7 cellular contexts compared by ENCODE assay signal in genomic region chr1:34983700-34984355, GRCh38. TPM values are rescaled to one million over a fixed set of nuclear protein-coding genes. Genes with fewer than 3 reads are reported as not detected.
DNase-seq lines count a peak whose midpoint lies in the region; ATAC-seq and TF ChIP-seq lines count a peak whose summit lies in the region.

No MANE protein-coding gene starts in this region.

- no peak for TF ChIP-seq POLR2A in HCT116 (IDR thresholded peaks at IDR 0.05; ENCODE audit: borderline replicate concordance, extremely low read depth, insufficient read depth, insufficient read length)

- peak overlapping the region; percentile 88 for H3K9ac ChIP-seq in HCT116 (ENCODE audit: low read length)

- no peak overlapping the region for H2AFZ ChIP-seq in HCT116 (ENCODE audit: low read depth, low read length, poor library complexity, severe bottlenecking)

- peak overlapping the region; percentile 87 for H3K4me2 ChIP-seq in HCT116 (ENCODE audit: low read length)

- H3K4me1 Mint-ChIP-seq in stimulated activated memory B cell treated with anti-CD40 and anti-IgM and Interleukin-4, amounts not matched to agents 10 μg/mL and 1 μg/mL and 100 μg/mL, for 72 hours = peaks cover 40% of the 10 kb centered on the region

- H3K9me3 ChIP-seq in HCT116 (ENCODE audit: control insufficient read depth in 1 of 2, insufficient read depth in 1 of 2, low read depth in 1 of 2, low read length in 2 of 2) = no peaks in the 10 kb centered on the region
- H3K9me3 ChIP-seq in WERI-Rb-1 (ENCODE audit: severe bottlenecking) = no peaks in the 10 kb centered on the region
- no peaks in the 10 kb centered on the region for H3K9me3 ChIP-seq in right atrium auricular region

- H3K36me3 ChIP-seq in HCT116 (ENCODE audit: control insufficient read depth in 1 of 2, insufficient read depth in 2 of 2, low read length in 2 of 2) (no peaks in the 10 kb centered on the region), WERI-Rb-1 (peaks cover 3% of the 10 kb centered on the region; the same call in 1 of the 2 replicates), right atrium auricular region (no peaks in the 10 kb centered on the region)

- no peaks in the 10 kb centered on the region for H3K9me3 Mint-ChIP-seq in stimulated activated memory B cell treated with anti-CD40 and anti-IgM and Interleukin-4, amounts not matched to agents 10 μg/mL and 1 μg/mL and 100 μg/mL, for 72 hours

- DNase-seq in HCT116 (ENCODE audit: low read depth, low spot score) = no peak
- peak; percentile 65 for DNase-seq in WERI-Rb-1
- DNase-seq in right atrium auricular region (ENCODE audit: low spot score) = no peak
- no peak for DNase-seq in occipital lobe (lab: John Stamatoyannopoulos, UW)

- no peaks in the 10 kb centered on the region for H3K9me2 ChIP-seq in HCT116 (ENCODE audit: insufficient read depth)

- no peaks in the 10 kb centered on the region; the same call in 1 of the 2 replicates for H3K79me2 ChIP-seq in HCT116 (ENCODE audit: insufficient read depth, low read length)

- peak overlapping the region; percentile 86 for H3K4me3 Mint-ChIP-seq in stimulated activated memory B cell treated with anti-CD40 and anti-IgM and Interleukin-4, amounts not matched to agents 10 μg/mL and 1 μg/mL and 100 μg/mL, for 72 hours

- H3K4me3 ChIP-seq in HCT116 (replicated peaks in 1 of 2; ENCODE audit: low read depth in 1 of 2, low read length in 2 of 2) (peak overlapping the region; percentile 79 to 93), WERI-Rb-1 (ENCODE audit: low read depth, low read length) (peak overlapping the region; percentile 82), right atrium auricular region (peak overlapping the region; percentile 82 to 96)

- H3K4me1 ChIP-seq in HCT116 (ENCODE audit: control insufficient read depth in 1 of 2, insufficient read depth in 2 of 2, low read length in 2 of 2) (peaks cover 11 to 13% of the 10 kb centered on the region in 2 experiments; a peak in 3 of 4 replicates), right atrium auricular region (peaks cover 0 to 32% of the 10 kb centered on the region in 2 donors)

- H3K27me3 Mint-ChIP-seq in stimulated activated memory B cell treated with anti-CD40 and anti-IgM and Interleukin-4, amounts not matched to agents 10 μg/mL and 1 μg/mL and 100 μg/mL, for 72 hours = no peaks in the 10 kb centered on the region

- no peak for TF ChIP-seq CTCF in HCT116 (IDR thresholded peaks at IDR 0.05 in 2 of 3, conservative IDR thresholded peaks at IDR 0.05 in 1 of 3; ENCODE audit: borderline replicate concordance in 1 of 3, insufficient read depth in 1 of 3, low read depth in 2 of 3, low read length in 2 of 3)
- no peak for TF ChIP-seq CTCF in WERI-Rb-1 (IDR thresholded peaks at IDR 0.05; ENCODE audit: low read depth, low read length)
- TF ChIP-seq CTCF in right atrium auricular region (IDR thresholded peaks at IDR 0.05) = no peak

- no peak for ATAC-seq in HCT116
- ATAC-seq in stimulated activated memory B cell treated with anti-CD40 and anti-IgM and Interleukin-4, amounts not matched to agents 10 μg/mL and 1 μg/mL and 100 μg/mL, for 72 hours = no peak
- ATAC-seq in GM21529 (IDR thresholded peaks at IDR 0.05; ENCODE audit: unreplicated experiment) = no peak
- no peak for ATAC-seq in HG03097 (IDR thresholded peaks at IDR 0.05; ENCODE audit: low FRiP score, unreplicated experiment)

- H3K36me3 Mint-ChIP-seq in stimulated activated memory B cell treated with anti-CD40 and anti-IgM and Interleukin-4, amounts not matched to agents 10 μg/mL and 1 μg/mL and 100 μg/mL, for 72 hours = peaks cover 13% of the 10 kb centered on the region

- no peak for TF ChIP-seq RAD21 in HCT116 (IDR thresholded peaks at IDR 0.05; ENCODE audit: low read depth)

- no peaks in the 10 kb centered on the region for H4K20me1 ChIP-seq in HCT116 (ENCODE audit: insufficient read depth)

- intact Hi-C loops in HCT116 (cut with micrococcal nuclease) = no loop called here

- H3K27me3 ChIP-seq in HCT116 (ENCODE audit: insufficient read depth, low read length) (no peaks in the 10 kb centered on the region), WERI-Rb-1 (ENCODE audit: insufficient read depth, low read depth, severe bottlenecking) (no peaks in the 10 kb centered on the region), right atrium auricular region (no peaks in the 10 kb centered on the region)

- POLR2A ChIA-PET in HCT116 (lab: Charles Lee) = interaction anchor here (0.7 to 1.7 kb wide), 2 partner anchors 13 to 23 kb away, joined by 3 read pairs; no protein-coding TSS in a partner anchor

- CTCF ChIA-PET in HCT116 (lab: Charles Lee) = interaction anchor here (0.7 to 1.1 kb wide), 2 partner anchors 129 to 899 kb away, joined by 4 to 5 read pairs; partner anchors contain the start of gene AGO1

- H3K27ac ChIP-seq in HCT116 (ENCODE audit: low read depth, low read length) (peak overlapping the region; percentile 83; the same call in 1 of the 2 replicates), WERI-Rb-1 (peak overlapping the region; percentile 90), right atrium auricular region (peak overlapping the region; percentile 94 to 95)

- BruUV-seq in HCT116 (replicated peaks; lab: Mats Ljungman, UMichigan) = no TSS peak

- RAD21 ChIA-PET in HCT116 (lab: Charles Lee; ENCODE audit: low non-redundant PET in 1 of 2, low total read pairs in 2 of 2, uncharacterized antibody in 2 of 2, unreplicated experiment in 2 of 2) = no interaction called here

- peak overlapping the region; percentile 87 for H3K27ac Mint-ChIP-seq in stimulated activated memory B cell treated with anti-CD40 and anti-IgM and Interleukin-4, amounts not matched to agents 10 μg/mL and 1 μg/mL and 100 μg/mL, for 72 hours

TF ChIP-seq in HCT116, 20 proteins besides CTCF, POLR2A, EP300 and RAD21 (continues in another document):
- TF ChIP-seq JUND (IDR thresholded peaks at IDR 0.05) (no peak), CBX3 (IDR thresholded peaks at IDR 0.05; ENCODE audit: low read depth) (no peak), ZFX (IDR thresholded peaks at IDR 0.05) (no peak), TCF7L2 (IDR thresholded peaks at IDR 0.05; ENCODE audit: borderline replicate concordance, extremely low read depth, insufficient read depth, insufficient read length) (no peak), MAX (IDR thresholded peaks at IDR 0.05) (no peak), ZBTB33 (IDR thresholded peaks at IDR 0.05; ENCODE audit: extremely low read depth, insufficient replicate concordance, low read length) (no peak), ATF3 (IDR thresholded peaks at IDR 0.05) (no peak), SP1 (IDR thresholded peaks at IDR 0.05; ENCODE audit: low read depth) (no peak), YY1 (IDR thresholded peaks at IDR 0.05; ENCODE audit: extremely low read depth, insufficient replicate concordance, low read depth, low read length) (no peak)

RNA-seq across cellular contexts. Expression of gene TMEM35B, which starts 1.3 kb away (rescaled TPM):
- total RNA-seq in HCT116 (2021; ENCODE audit: unreplicated experiment) (14.6 TPM), right atrium auricular region (10 to 100 TPM; 25.2 to 30.6 TPM), occipital lobe (4.7 TPM)
- 25.2 and 25.7 TPM in 2 replicates for polyA plus RNA-seq in HCT116 (2012)

RNA-seq across cellular contexts. Expression of gene ZMYM6, which starts 47.9 kb away (rescaled TPM):
- total RNA-seq in HCT116 (2021; ENCODE audit: unreplicated experiment) = 14.4 TPM
- 2.8 and 4.1 TPM in 2 replicates for polyA plus RNA-seq in HCT116 (2012)
- total RNA-seq in right atrium auricular region = 10 to 100 TPM in 1 of 2 donors, 1 to 10 TPM in 1; 6.7 to 20.6 TPM
- total RNA-seq in occipital lobe = 38.1 TPM

RNA-seq across cellular contexts. Expression of gene DLGAP3, which starts 54.4 kb away (rescaled TPM):
- total RNA-seq in HCT116 (2021; ENCODE audit: unreplicated experiment) (0.27 TPM), right atrium auricular region (under 1 TPM in 1 of 2 donors, not detected in 1; 0.43 TPM), occipital lobe (3.1 TPM)
- polyA plus RNA-seq in HCT116 (2012) = 0.02 and 0.05 TPM in 2 replicates
